Comparison of ENCODE assay signal across 26 cellular contexts in the genomic region with DNA sequence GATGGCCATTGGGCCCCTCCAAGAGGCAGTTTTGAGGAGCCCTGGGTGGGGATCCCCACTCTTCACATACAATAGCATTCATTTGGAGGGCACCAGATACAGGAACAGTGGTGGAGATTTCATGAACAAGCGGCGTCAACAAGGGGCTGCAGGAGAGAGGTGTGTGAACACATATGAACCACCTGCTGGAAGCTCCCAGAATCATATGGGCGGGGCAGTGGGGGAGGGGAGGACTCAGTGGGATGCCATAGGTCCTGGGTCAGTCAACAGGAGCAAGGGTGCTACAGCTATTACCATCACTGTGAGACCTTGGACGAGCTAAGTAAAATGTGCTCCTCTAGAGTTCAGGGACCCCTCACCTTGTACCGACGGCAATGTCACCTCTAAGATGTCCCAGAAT.
DNase-seq lines count a peak whose midpoint lies in the region; ATAC-seq and TF ChIP-seq lines count a peak whose summit lies in the region.
"Had no signal": no experiment of that assay in that cellular context is flagged by ENCODE, and none has a peak within 500 bp of the region (broad histone marks: within the 10 kb centered on the region; RNA-seq: fewer than 3 reads in every experiment).

No MANE protein-coding gene starts in this region.

- H3K36me3 ChIP-seq in heart left ventricle: no peaks in the 10 kb centered on the region
- no peaks in the 10 kb centered on the region for H3K36me3 ChIP-seq in esophagus muscularis mucosa
- H3K36me3 ChIP-seq in mucosa of rectum (ENCODE audit: control insufficient read depth in 2 of 2, insufficient read depth in 2 of 2, low read length in 2 of 2): no peaks in the 10 kb centered on the region
- H3K36me3 ChIP-seq in upper lobe of right lung: no peaks in the 10 kb centered on the region
- H3K36me3 ChIP-seq: breast epithelium, SJSA1 had no signal

- intact Hi-C loops in heart left ventricle (cut with DNase I): no loop called here
- intact Hi-C loops in left cardiac atrium (cut with DNase I): no loop called here
- intact Hi-C loops in esophagus muscularis mucosa (cut with DNase I): no loop called here
- intact Hi-C loops in upper lobe of right lung (cut with DNase I): no loop called here

- H3K27ac ChIP-seq in heart left ventricle (peak overlapping the region in 8 of 12 donors; percentile 47 to 83 (median 67)), esophagus muscularis mucosa (replicated peaks in 1 of 4) (no peak overlapping the region), mucosa of rectum (ENCODE audit: low read depth in 2 of 2, low read length in 2 of 2) (peak overlapping the region; percentile 73 to 74), upper lobe of right lung (peak overlapping the region; percentile 61), coronary artery (no peak overlapping the region)
- H3K27ac ChIP-seq: SJSA1 had no signal

- ATAC-seq in heart left ventricle: no peak
- no peak for ATAC-seq in left cardiac atrium
- no peak for ATAC-seq in upper lobe of right lung
- ATAC-seq: A549; effector memory CD8-positive, alpha-beta T cell; foreskin keratinocyte; stimulated activated naive B cell treated with anti-CD40 and anti-IgM and Interleukin-4, amounts not matched to agents 10 μg/mL and 1 μg/mL and 100 μg/mL, for 72 hours had no signal

- H3K4me3 ChIP-seq in heart left ventricle (no peak overlapping the region), esophagus muscularis mucosa (no peak overlapping the region), mucosa of rectum (ENCODE audit: low read length in 2 of 2) (no peak overlapping the region), upper lobe of right lung (no peak overlapping the region), coronary artery (no peak overlapping the region)
- H3K4me3 ChIP-seq: A549, breast epithelium, SJSA1 had no signal

- no peak for TF ChIP-seq POLR2A in heart left ventricle (IDR thresholded peaks at IDR 0.05)
- no peak for TF ChIP-seq POLR2A in esophagus muscularis mucosa (IDR thresholded peaks at IDR 0.05; ENCODE audit: low read depth)

- DNase-seq in heart left ventricle (no peak), left cardiac atrium (no peak), esophagus muscularis mucosa (ENCODE audit: extremely low spot score) (peak; percentile 45), upper lobe of right lung (no peak), coronary artery (ENCODE audit: low spot score) (no peak), NCI-H2081 treated with DMSO at 0.1 percent for 48 hours (lab: John Stamatoyannopoulos, UW) (no peak)
- no peak for DNase-seq in stimulated activated CD8-positive, alpha-beta memory T cell treated with anti-CD3 and anti-CD28 coated beads, Interleukin-4, amount 100 ng/mL, for 48 hours
- DNase-seq: activated CD4-positive, alpha-beta T cell treated with anti-CD3 and anti-CD28 coated beads for 4 hours; activated effector memory CD4-positive, alpha-beta T cell treated with Interleukin-2 at 50 U/mL for 16 hours; activated T-cell treated with anti-CD3 and anti-CD28 coated beads, Interleukin-2, amount 50 U/mL, for 1 hour; CD4-positive, alpha-beta T cell; effector memory CD8-positive, alpha-beta T cell; foreskin keratinocyte; GOT3; HFFc6; NCI-H1048; NCI-H1694; NCI-H446 treated with DMSO at 0.1 percent for 48 hours; posterior cingulate gyrus; stimulated activated CD4-positive, alpha-beta T cell treated with anti-CD3 and anti-CD28 coated beads, Interleukin-15, amount 100 ng/mL, for 24 hours; stimulated activated naive B cell treated with anti-CD40 and anti-IgM and Interleukin-4, amounts not matched to agents 10 μg/mL and 1 μg/mL and 100 μg/mL, for 72 hours; T-helper 9 cell had no signal

- H3K27me3 ChIP-seq in heart left ventricle: no peaks in the 10 kb centered on the region
- no peaks in the 10 kb centered on the region for H3K27me3 ChIP-seq in esophagus muscularis mucosa
- H3K27me3 ChIP-seq in mucosa of rectum (ENCODE audit: control insufficient read depth in 2 of 2, insufficient read depth in 2 of 2, low read length in 2 of 2): no peaks in the 10 kb centered on the region
- H3K27me3 ChIP-seq in upper lobe of right lung: no peaks in the 10 kb centered on the region
- H3K27me3 ChIP-seq: breast epithelium, foreskin keratinocyte, SJSA1 had no signal

- no peak for TF ChIP-seq CTCF in heart left ventricle (IDR thresholded peaks at IDR 0.05)
- TF ChIP-seq CTCF in esophagus muscularis mucosa (IDR thresholded peaks at IDR 0.05): no peak
- TF ChIP-seq CTCF in upper lobe of right lung (IDR thresholded peaks at IDR 0.05): no peak
- TF ChIP-seq CTCF in coronary artery (IDR thresholded peaks at IDR 0.05): no peak

- H3K9me3 ChIP-seq in heart left ventricle (no peaks in the 10 kb centered on the region), esophagus muscularis mucosa (no peaks in the 10 kb centered on the region), mucosa of rectum (ENCODE audit: control insufficient read depth in 2 of 2, low read length in 2 of 2) (no peaks in the 10 kb centered on the region), upper lobe of right lung (no peaks in the 10 kb centered on the region)
- H3K9me3 ChIP-seq: A549, breast epithelium had no signal

- TF ChIP-seq EP300 in esophagus muscularis mucosa (IDR thresholded peaks at IDR 0.05): no peak

- H3K4me1 ChIP-seq in heart left ventricle: peaks cover 0 to 34% (median 2%) of the 10 kb centered on the region in 12 donors
- peaks cover 8 to 19% (median 12%) of the 10 kb centered on the region in 4 donors for H3K4me1 ChIP-seq in esophagus muscularis mucosa
- peaks cover 33 to 37% of the 10 kb centered on the region in 2 donors for H3K4me1 ChIP-seq in mucosa of rectum (ENCODE audit: control insufficient read depth in 2 of 2, insufficient read depth in 2 of 2, low read length in 2 of 2)
- H3K4me1 ChIP-seq in upper lobe of right lung: peaks cover 18% of the 10 kb centered on the region
- H3K4me1 ChIP-seq: breast epithelium, foreskin keratinocyte had no signal

- H3K9ac ChIP-seq in mucosa of rectum (ENCODE audit: low read depth in 1 of 2, low read length in 2 of 2): no peak overlapping the region

- 89 to 94% (median 90%) methylated on average over 6 of the region's 6 CpGs for WGBS in heart left ventricle, 4 donors
- WGBS in esophagus muscularis mucosa: 100% methylated on average over 6 of the region's 6 CpGs

Comparison
In these comparisons a context has a peak if more than half of its experiments do, and no peak if none do; other contexts are left out.
1. H3K27ac ChIP-seq: peak in heart left ventricle (8 of 12), mucosa of rectum (2 of 2) and upper lobe of right lung (single experiment); none in esophagus muscularis mucosa (0 of 4) and coronary artery (0 of 2).